ENCODE assay signal across 9 cellular contexts in the genomic region with DNA sequence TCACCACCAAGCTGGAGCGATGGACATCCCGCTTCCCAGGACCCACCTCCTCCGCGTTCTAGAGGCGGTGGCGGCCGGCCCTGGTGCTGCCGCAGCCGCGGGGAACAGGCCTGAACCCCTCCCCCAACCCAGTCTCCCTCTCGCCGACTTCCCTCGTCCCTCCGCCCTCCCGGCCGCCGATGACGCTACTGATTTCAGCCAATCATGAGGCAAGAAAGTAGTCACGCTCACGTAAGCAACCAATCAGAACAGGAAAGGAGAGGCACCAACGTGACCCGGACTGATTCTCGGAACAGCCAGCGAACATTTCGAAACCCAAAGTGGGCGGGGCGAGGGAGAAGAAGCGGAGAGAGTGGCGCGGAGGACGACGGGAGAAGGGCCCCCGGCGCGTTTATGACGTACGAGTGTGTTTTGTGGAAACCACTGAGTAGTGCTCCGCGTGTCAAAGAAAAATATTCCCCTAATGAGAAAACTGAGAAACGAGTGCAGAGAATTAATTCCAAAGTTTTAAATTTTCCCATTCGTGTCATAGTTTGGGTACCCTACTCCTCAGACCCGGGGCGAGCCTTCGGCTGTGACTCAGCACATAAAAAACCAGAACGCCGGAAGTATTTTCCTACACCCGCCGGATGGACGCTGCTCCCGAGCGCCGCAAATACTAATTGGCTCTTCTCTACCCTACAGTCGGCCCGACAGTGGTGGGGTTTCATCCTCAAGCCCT. TPM values are rescaled to one million over a fixed set of nuclear protein-coding genes. Genes with fewer than 3 reads are reported as not detected.
DNase-seq lines count a peak whose midpoint lies in the region; ATAC-seq and TF ChIP-seq lines count a peak whose summit lies in the region.
"Had no signal": no experiment of that assay in that cellular context is flagged by ENCODE, and none has a peak within 500 bp of the region (broad histone marks: within the 10 kb centered on the region; RNA-seq: fewer than 3 reads in every experiment).

Gene NRDC, minus strand, starts transcription at position 112 of the 721 bp plus-strand sequence. CDS start 112 bp downstream, outside the sequence.

- peaks cover 9% of the 10 kb centered on the region for H3K36me3 Mint-ChIP-seq in central memory CD8-positive, alpha-beta T cell (ENCODE audit: insufficient read depth)

- no peaks in the 10 kb centered on the region for H3K9me3 Mint-ChIP-seq in central memory CD8-positive, alpha-beta T cell

- peaks cover 31% of the 10 kb centered on the region for H3K27me3 Mint-ChIP-seq in central memory CD8-positive, alpha-beta T cell

- H3K4me3 Mint-ChIP-seq in central memory CD8-positive, alpha-beta T cell, result no peak within 1 kb of the TSS
- H3K4me3 Mint-ChIP-seq: activated naive CD8-positive, alpha-beta T cell had no signal

- ATAC-seq in GM19035 (IDR thresholded peaks at IDR 0.05; ENCODE audit: unreplicated experiment) (peak; percentile 96), HG03342 (IDR thresholded peaks at IDR 0.05; ENCODE audit: unreplicated experiment) (peak; percentile 93)
- ATAC-seq in central memory CD8-positive, alpha-beta T cell (replicated peaks; ENCODE audit: extremely low read depth, poor library complexity, severe bottlenecking), result peak; percentile 96

- DNase-seq in AG10803 (ENCODE audit: low read depth) (peak; percentile 100), NCI-H345 treated with DMSO at 0.1 percent for 48 hours (lab: John Stamatoyannopoulos, UW; ENCODE audit: unreplicated experiment) (peak; percentile 99), inferior parietal cortex (ENCODE audit: extremely low spot score) (peak; percentile 100), spleen (peak; percentile 99)
- peak; percentile 96 to 99 (median 98) for DNase-seq in activated CD4-positive, CD25-positive, alpha-beta regulatory T cell (lab: John Stamatoyannopoulos, UW)
- DNase-seq in central memory CD8-positive, alpha-beta T cell (ENCODE audit: low spot score in 2 of 2), result peak; percentile 97 to 100

- H3K36me3 ChIP-seq in spleen, result peaks cover 0 to 7% (median 0%) of the 10 kb centered on the region in 6 donors

- H3K4me1 ChIP-seq in spleen, result peaks cover 24 to 57% (median 46%) of the 10 kb centered on the region in 6 donors

- peak within 1 kb of the TSS; percentile 94 to 99 (median 98) for H3K27ac ChIP-seq in spleen

- peak; percentile 40 to 91 (median 79) for TF ChIP-seq POLR2A in spleen (IDR thresholded peaks at IDR 0.05)

- H3K4me3 ChIP-seq in AG10803 (ENCODE audit: low read length) (peak within 1 kb of the TSS; percentile 100), spleen (peak within 1 kb of the TSS; percentile 67 to 95 (median 84))

- peaks cover 0 to 19% (median 0%) of the 10 kb centered on the region in 7 donors for H3K27me3 ChIP-seq in spleen (replicated peaks in 1 of 7)

- intact Hi-C loops in spleen (cut with DNase I; ENCODE audit: low total_unique reads), result no loop called here

- H3K4me1 Mint-ChIP-seq in central memory CD8-positive, alpha-beta T cell, result peaks cover 18% of the 10 kb centered on the region

- no peak for TF ChIP-seq CTCF in AG10803 (conservative IDR thresholded peaks at IDR 0.05; ENCODE audit: low read length)
- peak in 3 of 11 experiments; percentile 9 to 29 (median 19) for TF ChIP-seq CTCF in spleen (IDR thresholded peaks at IDR 0.05 in 8 of 11, conservative IDR thresholded peaks at IDR 0.05 in 3 of 11)

- H3K9me3 ChIP-seq in spleen, result no peaks in the 10 kb centered on the region

- no peak within 1 kb of the TSS for H3K27ac Mint-ChIP-seq in central memory CD8-positive, alpha-beta T cell (ENCODE audit: low read depth)
- H3K27ac Mint-ChIP-seq: activated naive CD8-positive, alpha-beta T cell had no signal

- WGBS in spleen, 5 donors, result 0 to 1% (median 0%) methylated on average over 53 to 54 of the region's 54 CpGs

RNA-seq across cellular contexts. Expression of gene NRDC, which starts in this region (rescaled TPM):
- total RNA-seq in spleen, result 100 to 1,000 TPM; 105 to 189 (median 132) TPM
- polyA plus RNA-seq in spleen, result 10 to 100 TPM; 61.3 to 85.5 (median 75.2) TPM

Comparison
In these comparisons a context has a peak if more than half of its experiments do, and no peak if none do; other contexts are left out.
1. Peak in every context shown above with its lines: DNase-seq, ATAC-seq, H3K4me3 ChIP-seq and H3K27ac ChIP-seq.